ENCODE assay signal across 8 cellular contexts in genomic region chr10:7788640-7789335, GRCh38. TPM values are rescaled to one million over a fixed set of nuclear protein-coding genes. Genes with fewer than 3 reads are reported as not detected.
DNase-seq lines count a peak whose midpoint lies in the region; ATAC-seq and TF ChIP-seq lines count a peak whose summit lies in the region.

No MANE protein-coding gene starts in this region.

- peaks cover 4 to 12% of the 10 kb centered on the region in 2 donors for H3K36me3 Mint-ChIP-seq in activated T-cell treated with anti-CD3 and anti-CD28 coated beads, Interleukin-2, amount 50 U/mL, for 72 hours (ENCODE audit: insufficient read depth in 2 of 2)

- no peak for TF ChIP-seq EP300 in ovary (IDR thresholded peaks at IDR 0.05)

- H3K9me3 ChIP-seq in PC-9 (ENCODE audit: insufficient read depth, low read depth) = no peaks in the 10 kb centered on the region
- no peaks in the 10 kb centered on the region for H3K9me3 ChIP-seq in ovary

- peaks cover 58% of the 10 kb centered on the region for H3K4me1 Mint-ChIP-seq in activated T-cell treated with anti-CD3 and anti-CD28 coated beads, Interleukin-2, amount 50 U/mL, for 72 hours (ENCODE audit: low read depth)

- H3K79me2 ChIP-seq in PC-9 (ENCODE audit: low read depth) = peaks cover 97% of the 10 kb centered on the region

- TSS peak; percentile 26 for BruUV-seq in PC-9 (replicated peaks; lab: Mats Ljungman, UMichigan)

- no peaks in the 10 kb centered on the region for H3F3A ChIP-seq in PC-9 (ENCODE audit: insufficient read depth, low read depth)

- H3K9me3 Mint-ChIP-seq in activated T-cell treated with anti-CD3 and anti-CD28 coated beads, Interleukin-2, amount 50 U/mL, for 72 hours = no peaks in the 10 kb centered on the region

- peak overlapping the region; percentile 94 for H3K4me2 ChIP-seq in PC-9

- peak overlapping the region; percentile 80 for H3K4me3 ChIP-seq in PC-9
- peak overlapping the region; percentile 79 for H3K4me3 ChIP-seq in ovary

- H3K27ac Mint-ChIP-seq in activated T-cell treated with anti-CD3 and anti-CD28 coated beads, Interleukin-2, amount 50 U/mL, for 72 hours = peak overlapping the region; percentile 84

- POLR2A ChIA-PET in PC-9 (lab: Charles Lee; ENCODE audit: unreplicated experiment) = interaction anchor here (0.6 to 1.1 kb wide), 7 partner anchors 9 to 1498 kb away, joined by 3 to 19 read pairs (median 5); no protein-coding TSS in a partner anchor

- H3K27me3 ChIP-seq in PC-9 (ENCODE audit: insufficient read depth, low read depth) (no peaks in the 10 kb centered on the region), ovary (no peaks in the 10 kb centered on the region)

- no peak for TF ChIP-seq POLR2A in ovary (IDR thresholded peaks at IDR 0.05)

- no peaks in the 10 kb centered on the region for H3K9me2 ChIP-seq in PC-9 (ENCODE audit: insufficient read depth)

- H3K4me3 Mint-ChIP-seq in activated T-cell treated with anti-CD3 and anti-CD28 coated beads, Interleukin-2, amount 50 U/mL, for 72 hours = no peak overlapping the region

- H3K4me1 ChIP-seq in PC-9 (replicated peaks; ENCODE audit: insufficient read depth) (peaks cover 10% of the 10 kb centered on the region), ovary (ENCODE audit: insufficient read depth) (peaks cover 6% of the 10 kb centered on the region)

- H2AFZ ChIP-seq in PC-9 = peak overlapping the region; percentile 91

- no peaks in the 10 kb centered on the region for H3K27me3 Mint-ChIP-seq in activated T-cell treated with anti-CD3 and anti-CD28 coated beads, Interleukin-2, amount 50 U/mL, for 72 hours (ENCODE audit: low read depth)

- intact Hi-C loops in PC-9 (cut with micrococcal nuclease; ENCODE audit: unreplicated experiment) = loop anchor here (1.0 kb wide), 2 partner anchors 9 to 30 kb away; partner anchors contain the start of gene TAF3
- intact Hi-C loops in ovary (cut with DNase I) = no loop called here

- peak overlapping the region; percentile 12; the same call in 1 of the 2 replicates for H3K27ac ChIP-seq in PC-9
- H3K27ac ChIP-seq in ovary = peak overlapping the region in 1 of 2 donors; percentile 56

- 1 to 2% (median 2%) methylated on average over 25 of the region's 25 CpGs for WGBS in ovary, 3 donors

- no peak for DNase-seq in activated T-cell treated with anti-CD3 and anti-CD28 coated beads, Interleukin-2, amount 50 U/mL, for 72 hours
- no peak for DNase-seq in activated T-cell treated with anti-CD3 and anti-CD28 coated beads, Interleukin-2, amount 50 U/mL, for 48 hours
- peak in 1 of 2 experiments; percentile 12 for DNase-seq in PC-9
- no peak for DNase-seq in ovary
- no peak for DNase-seq in DMS153 (lab: John Stamatoyannopoulos, UW)
- DNase-seq in stimulated activated CD4-positive, alpha-beta T cell treated with anti-CD3 and anti-CD28 coated beads, Interleukin-15, amount 100 ng/mL, for 24 hours = no peak

- CTCF ChIA-PET in PC-9 (lab: Charles Lee) = no interaction called here

- H3K36me3 ChIP-seq in PC-9 (ENCODE audit: low read depth) = 0 out of 2 replicates have a peak, but pooled peaks cover 3% of the 10 kb centered on the region
- no peaks in the 10 kb centered on the region for H3K36me3 ChIP-seq in ovary

- peaks cover 12% of the 10 kb centered on the region for H4K20me1 ChIP-seq in PC-9 (ENCODE audit: insufficient read depth)

- ATAC-seq in activated T-cell treated with anti-CD3 and anti-CD28 coated beads, Interleukin-2, amount 50 U/mL, for 72 hours (replicated peaks in 1 of 2) = peak in 1 of 2 donors; percentile 7
- ATAC-seq in HG02678 (IDR thresholded peaks at IDR 0.05; ENCODE audit: unreplicated experiment) (peak; percentile 14), esophagus mucosa (peak; percentile 6)

- TF ChIP-seq CTCF in PC-9 (conservative IDR thresholded peaks at IDR 0.05) = no peak
- TF ChIP-seq CTCF in ovary (IDR thresholded peaks at IDR 0.05) = no peak

RNA-seq across cellular contexts. Expression of gene ATP5F1C, which starts 0.8 kb away (rescaled TPM):
- total RNA-seq in activated T-cell treated with anti-CD3 and anti-CD28 coated beads, Interleukin-2, amount 50 U/mL, for 72 hours = 100 to 1,000 TPM; 241 to 287 TPM
- 282 and 284 TPM in 2 replicates for total RNA-seq in PC-9 (2021)
- 316 TPM for total RNA-seq in esophagus mucosa
- total RNA-seq in ovary = 100 to 1,000 TPM; 154 to 214 (median 191) TPM
- polyA plus RNA-seq in ovary = 100 to 1,000 TPM; 179 to 324 TPM

RNA-seq across cellular contexts. Expression of gene KIN, which starts 1.0 kb away (rescaled TPM):
- total RNA-seq in activated T-cell treated with anti-CD3 and anti-CD28 coated beads, Interleukin-2, amount 50 U/mL, for 72 hours = 10 to 100 TPM; 16.3 to 16.7 TPM
- 7.5 and 10.4 TPM in 2 replicates for total RNA-seq in PC-9 (2021)
- 8.3 TPM for total RNA-seq in esophagus mucosa
- total RNA-seq in ovary = 10 to 100 TPM in 5 of 7 donors, 1 to 10 TPM in 2; 7.4 to 14.6 (median 12.1) TPM
- polyA plus RNA-seq in ovary = 10 to 100 TPM in 1 of 2 donors, 1 to 10 TPM in 1; 8.2 to 11.4 TPM

RNA-seq across cellular contexts. Expression of gene TAF3, which starts 29.5 kb away (rescaled TPM):
- total RNA-seq in activated T-cell treated with anti-CD3 and anti-CD28 coated beads, Interleukin-2, amount 50 U/mL, for 72 hours = 10 to 100 TPM; 16.5 to 19.3 TPM
- 7.2 and 7.7 TPM in 2 replicates for total RNA-seq in PC-9 (2021)
- 3.3 TPM for total RNA-seq in esophagus mucosa
- 10 to 100 TPM in 5 of 7 donors, 1 to 10 TPM in 2; 8.0 to 13.7 (median 11.8) TPM for total RNA-seq in ovary
- polyA plus RNA-seq in ovary = 10 to 100 TPM in 1 of 2 donors, 1 to 10 TPM in 1; 7.1 to 15.9 TPM
